Comparison of ENCODE assay signal across 8 cellular contexts in genomic region chr13:32261567-32261966, GRCh38. TPM values are rescaled to one million over a fixed set of nuclear protein-coding genes. Genes with fewer than 3 reads are reported as not detected.
DNase-seq lines count a peak whose midpoint lies in the region; ATAC-seq, FAIRE-seq and TF ChIP-seq lines count a peak whose summit lies in the region.

No MANE protein-coding gene starts in this region.

- no peak for ATAC-seq in HCT116
- ATAC-seq in K562 = peak; percentile 98
- peak; percentile 79 for ATAC-seq in sciatic nerve
- no peak for ATAC-seq in HG03039 (IDR thresholded peaks at IDR 0.05; ENCODE audit: unreplicated experiment)
- ATAC-seq in GM21528 (IDR thresholded peaks at IDR 0.05; ENCODE audit: low FRiP score, unreplicated experiment) = no peak
- ATAC-seq in GM21737 (IDR thresholded peaks at IDR 0.05; ENCODE audit: unreplicated experiment) = no peak
- no peak for ATAC-seq in HG02885 (IDR thresholded peaks at IDR 0.05; ENCODE audit: poor library complexity, unreplicated experiment)

- RAD21 ChIA-PET in HCT116 (lab: Charles Lee; ENCODE audit: low non-redundant PET in 1 of 2, low total read pairs in 2 of 2, uncharacterized antibody in 2 of 2, unreplicated experiment in 2 of 2) = no interaction called here

- H3K9me3 ChIP-seq in HCT116 (ENCODE audit: control insufficient read depth in 1 of 2, insufficient read depth in 1 of 2, low read depth in 1 of 2, low read length in 2 of 2) = no peaks in the 10 kb centered on the region
- no peaks in the 10 kb centered on the region for H3K9me3 ChIP-seq in K562 (replicated peaks; ENCODE audit: control insufficient read depth, insufficient read depth, low read depth, low read length)
- no peaks in the 10 kb centered on the region for H3K9me3 ChIP-seq in right atrium auricular region

- H3K9me1 ChIP-seq in K562 (ENCODE audit: control insufficient read depth, insufficient read depth, low read length) = no peaks in the 10 kb centered on the region

- WGBS in K562 (ENCODE audit: insufficient coverage, low coverage, missing lambda C conversion rate) = 0% methylated on average over 9 of the region's 9 CpGs

- in situ Hi-C loops in K562 (cut with MboI) = no loop called here

- no TSS peak for BruUV-seq in HCT116 (replicated peaks; lab: Mats Ljungman, UMichigan)
- BruUV-seq in K562 (replicated peaks; lab: Mats Ljungman, UMichigan) = no TSS peak

- peak overlapping the region; percentile 33 for H2AFZ ChIP-seq in HCT116 (ENCODE audit: low read depth, low read length, poor library complexity, severe bottlenecking)
- H2AFZ ChIP-seq in K562 (ENCODE audit: low read depth, low read length) = 0 out of 2 replicates have a peak overlapping the region, but pooled peaks have one; percentile 14

- H3K4me1 ChIP-seq in HCT116 (ENCODE audit: control insufficient read depth in 1 of 2, insufficient read depth in 2 of 2, low read length in 2 of 2) (peaks cover 10 to 11% of the 10 kb centered on the region in 2 experiments; a peak in 3 of 4 replicates), K562 (replicated peaks in 1 of 2; ENCODE audit: control insufficient read depth in 2 of 2, insufficient read depth in 2 of 2, low read length in 2 of 2) (peaks cover 0 to 4% of the 10 kb centered on the region in 2 experiments; a peak in 4 of 5 replicates), right atrium auricular region (peaks cover 0 to 68% of the 10 kb centered on the region in 2 donors)

- TF ChIP-seq RAD21 in HCT116 (IDR thresholded peaks at IDR 0.05; ENCODE audit: low read depth) (no peak), K562 (CRISPR knock-in tag; conservative IDR thresholded peaks at IDR 0.05 in 1 of 2, IDR thresholded peaks at IDR 0.05 in 1 of 2) (no peak)

- TF ChIP-seq POLR2A in HCT116 (IDR thresholded peaks at IDR 0.05; ENCODE audit: borderline replicate concordance, extremely low read depth, insufficient read depth, insufficient read length) (no peak), K562 (conservative IDR thresholded peaks at IDR 0.05) (no peak)

- H4K20me1 ChIP-seq in HCT116 (ENCODE audit: insufficient read depth) = no peaks in the 10 kb centered on the region
- no peaks in the 10 kb centered on the region for H4K20me1 ChIP-seq in K562 (replicated peaks; ENCODE audit: control insufficient read depth, insufficient read depth, low read length)

- H3K4me2 ChIP-seq in HCT116 (ENCODE audit: low read length) (peak overlapping the region; percentile 16; the same call in 1 of the 2 replicates), K562 (ENCODE audit: insufficient read depth, low read length) (peak overlapping the region; percentile 7; the same call in 1 of the 2 replicates)

- DNase-seq in HCT116 (ENCODE audit: low read depth, low spot score) = no peak
- DNase-seq in K562 (ENCODE audit: extremely low read depth in 1 of 4, low spot score in 3 of 4) = peak; percentile 21 to 87 (median 50)
- peak; percentile 90 for DNase-seq in right atrium auricular region (ENCODE audit: low spot score)
- peak; percentile 68 for DNase-seq in sciatic nerve (ENCODE audit: low spot score)

- H3K36me3 ChIP-seq in HCT116 (ENCODE audit: control insufficient read depth in 1 of 2, insufficient read depth in 2 of 2, low read length in 2 of 2) = no peaks in the 10 kb centered on the region
- no peaks in the 10 kb centered on the region for H3K36me3 ChIP-seq in K562 (ENCODE audit: control insufficient read depth, insufficient read depth, low read length)
- H3K36me3 ChIP-seq in right atrium auricular region = peaks cover 11% of the 10 kb centered on the region

- no peaks in the 10 kb centered on the region for H3K79me2 ChIP-seq in HCT116 (ENCODE audit: insufficient read depth, low read length)
- no peaks in the 10 kb centered on the region for H3K79me2 ChIP-seq in K562 (ENCODE audit: control insufficient read depth, insufficient read depth, low read length)

- TF ChIP-seq EP300 in K562 (IDR thresholded peaks at IDR 0.05; ENCODE audit: low read length) = peak; percentile 63; the same call in 1 of the 2 replicates

- no peak for TF ChIP-seq CTCF in HCT116 (IDR thresholded peaks at IDR 0.05 in 2 of 3, conservative IDR thresholded peaks at IDR 0.05 in 1 of 3; ENCODE audit: borderline replicate concordance in 1 of 3, insufficient read depth in 1 of 3, low read depth in 2 of 3, low read length in 2 of 3)
- TF ChIP-seq CTCF in K562 (IDR thresholded peaks at IDR 0.05 in 2 of 3, conservative IDR thresholded peaks at IDR 0.05 in 1 of 3; ENCODE audit: insufficient read depth in 2 of 3, low read depth in 1 of 3, low read length in 3 of 3) = no peak
- TF ChIP-seq CTCF in right atrium auricular region (IDR thresholded peaks at IDR 0.05) = no peak

- no peaks in the 10 kb centered on the region for H3K27me3 ChIP-seq in HCT116 (ENCODE audit: insufficient read depth, low read length)
- H3K27me3 ChIP-seq in K562 (ENCODE audit: control insufficient read depth in 2 of 2, insufficient read depth in 2 of 2, low read length in 2 of 2) = no peaks in the 10 kb centered on the region
- no peaks in the 10 kb centered on the region for H3K27me3 ChIP-seq in right atrium auricular region

- no peaks in the 10 kb centered on the region for H3K9me2 ChIP-seq in HCT116 (ENCODE audit: insufficient read depth)

- H3K9ac ChIP-seq in HCT116 (ENCODE audit: low read length) = no peak overlapping the region
- no peak overlapping the region for H3K9ac ChIP-seq in K562 (ENCODE audit: insufficient read depth in 1 of 2, low read depth in 2 of 2, low read length in 2 of 2)

- peak; percentile 87 for FAIRE-seq in K562 (lab: Jason Lieb, UNC)

- CTCF ChIA-PET in HCT116 (lab: Charles Lee) = interaction anchor here (1.7 kb wide), 1 partner anchor 15 kb away, joined by 4 read pairs; no protein-coding TSS in a partner anchor
- CTCF ChIA-PET in K562 (lab: Yijun Ruan, JAX; ENCODE audit: low intra/inter-chr PET ratio) = no interaction called here

- intact Hi-C loops in HCT116 (cut with micrococcal nuclease) (no loop called here), K562 (cut with micrococcal nuclease) (no loop called here), sciatic nerve (cut with DNase I) (no loop called here)

- POLR2A ChIA-PET in HCT116 (lab: Charles Lee) (no interaction called here), K562 (lab: Yijun Ruan, JAX) (no interaction called here)

- H3K4me3 ChIP-seq in HCT116 (replicated peaks in 1 of 2; ENCODE audit: low read depth in 1 of 2, low read length in 2 of 2) (no peak overlapping the region), K562 (no peak overlapping the region), right atrium auricular region (no peak overlapping the region)

- H3K27ac ChIP-seq in HCT116 (ENCODE audit: low read depth, low read length) (no peak overlapping the region), K562 (ENCODE audit: extremely low read depth, low read depth, low read length) (no peak overlapping the region), right atrium auricular region (peak overlapping the region; percentile 72 to 86)

TF ChIP-seq in HCT116, 20 proteins besides CTCF, POLR2A, EP300 and RAD21 (continues in another document):
- no peak for TF ChIP-seq EZH2 (IDR thresholded peaks at IDR 0.05)
- TF ChIP-seq CBX3 (IDR thresholded peaks at IDR 0.05; ENCODE audit: low read depth) = no peak

TF ChIP-seq in K562, 482 proteins besides CTCF, POLR2A, EP300 and RAD21 (continues in another document):
- peak; percentile 84 for TF ChIP-seq CBFA2T3 (IDR thresholded peaks at IDR 0.05)
- no peak for TF ChIP-seq ZNF431 (CRISPR knock-in tag; IDR thresholded peaks at IDR 0.05)

RNA-seq across cellular contexts. Expression of gene ZAR1L, which starts 53.6 kb away (rescaled TPM):
- 0.15 TPM for total RNA-seq in HCT116 (2021; ENCODE audit: unreplicated experiment)
- 0.05 TPM in 1 of 2 replicates, not detected in the other for polyA plus RNA-seq in HCT116 (2012)
- total RNA-seq in K562 (2011; cell fraction: chromatin; rRNA removed; ENCODE audit: low replicate concordance) = not detected in 2 replicates
- total RNA-seq in K562 (2011; cell fraction: nucleolus; rRNA removed) = not detected in 2 replicates
- total RNA-seq in K562 (2011; cell fraction: nucleoplasm; rRNA removed) = not detected in 2 replicates
- total RNA-seq in K562 (2014; rRNA removed) = not detected in 2 replicates
- total RNA-seq in K562 (2014; rRNA removed; fragmentation: Illumina TruSeq; extraction: Trizol) = not detected in 2 replicates
- not detected in 2 replicates for total RNA-seq in K562 (2015; rRNA removed; fragmentation: Illumina TruSeq; extraction: Trizol)
- not detected in 2 replicates for total RNA-seq in K562 (2021)
- not detected in 2 replicates for polyA plus RNA-seq in K562 (2011; rRNA removed)
- polyA plus RNA-seq in K562 (2011; cell fraction: cytosol; rRNA removed) = not detected in 2 replicates
- not detected in 2 replicates for polyA plus RNA-seq in K562 (2011; cell fraction: nucleus; rRNA removed)
- not detected in 2 replicates for polyA plus RNA-seq in K562 (2012)
- not detected in 2 replicates for polyA plus RNA-seq in K562 (2014; fragmentation: Illumina TruSeq; extraction: Trizol)
- polyA plus RNA-seq in K562 (2014; fragmentation: Nextera tagmentation; extraction: Ambion mirVana) = not detected
- not detected in 2 replicates for polyA plus RNA-seq in K562 (2014; rRNA removed)
- not detected in 2 replicates for polyA minus RNA-seq in K562 (2011; rRNA and poly(A)+ RNA removed)
- polyA minus RNA-seq in K562 (2011; cell fraction: cytosol; rRNA and poly(A)+ RNA removed) = not detected in 2 replicates
- not detected in 2 replicates for polyA minus RNA-seq in K562 (2011; cell fraction: nucleus; rRNA and poly(A)+ RNA removed)
- total RNA-seq in right atrium auricular region = not detected
- not detected for total RNA-seq in sciatic nerve

RNA-seq across cellular contexts. Expression of gene BRCA2, which starts 53.7 kb away (rescaled TPM):
- 14.2 TPM for total RNA-seq in HCT116 (2021; ENCODE audit: unreplicated experiment)
- polyA plus RNA-seq in HCT116 (2012) = 5.0 and 5.3 TPM in 2 replicates
- total RNA-seq in K562 (2011; cell fraction: chromatin; rRNA removed; ENCODE audit: low replicate concordance) = 2.9 and 18.1 TPM in 2 replicates
- 2.0 and 3.7 TPM in 2 replicates for total RNA-seq in K562 (2011; cell fraction: nucleolus; rRNA removed)
- total RNA-seq in K562 (2011; cell fraction: nucleoplasm; rRNA removed) = 4.7 and 5.2 TPM in 2 replicates
- total RNA-seq in K562 (2014; rRNA removed) = 5.8 and 9.1 TPM in 2 replicates
- 15.1 and 19.8 TPM in 2 replicates for total RNA-seq in K562 (2014; rRNA removed; fragmentation: Illumina TruSeq; extraction: Trizol)
- 14.2 and 17.3 TPM in 2 replicates for total RNA-seq in K562 (2015; rRNA removed; fragmentation: Illumina TruSeq; extraction: Trizol)
- total RNA-seq in K562 (2021) = 10.6 and 11.4 TPM in 2 replicates
- 2.5 and 5.0 TPM in 2 replicates for polyA plus RNA-seq in K562 (2011; rRNA removed)
- 0.75 and 2.8 TPM in 2 replicates for polyA plus RNA-seq in K562 (2011; cell fraction: cytosol; rRNA removed)
- polyA plus RNA-seq in K562 (2011; cell fraction: nucleus; rRNA removed) = 4.7 and 5.6 TPM in 2 replicates
- 2.4 and 4.8 TPM in 2 replicates for polyA plus RNA-seq in K562 (2012)
- 11.5 and 12.9 TPM in 2 replicates for polyA plus RNA-seq in K562 (2014; fragmentation: Illumina TruSeq; extraction: Trizol)
- 1 to 10 TPM; 4.3 to 5.6 TPM for polyA plus RNA-seq in K562 (2014; fragmentation: Nextera tagmentation; extraction: Ambion mirVana)
- polyA plus RNA-seq in K562 (2014; rRNA removed) = 4.1 and 9.4 TPM in 2 replicates
- polyA minus RNA-seq in K562 (2011; rRNA and poly(A)+ RNA removed) = 13.9 and 18.1 TPM in 2 replicates
- polyA minus RNA-seq in K562 (2011; cell fraction: cytosol; rRNA and poly(A)+ RNA removed) = 4.3 and 8.8 TPM in 2 replicates
- polyA minus RNA-seq in K562 (2011; cell fraction: nucleus; rRNA and poly(A)+ RNA removed) = 6.5 and 11.4 TPM in 2 replicates
- under 1 TPM; 0.15 to 0.24 TPM for total RNA-seq in right atrium auricular region
- total RNA-seq in sciatic nerve = 3.6 TPM

Comparison
In these comparisons a context has a peak if more than half of its experiments do, and no peak if none do; other contexts are left out.
1. ATAC-seq: peak in K562 (single experiment) and sciatic nerve (single experiment); none in HCT116 (single experiment), HG03039 (single experiment), GM21528 (single experiment), GM21737 (single experiment) and HG02885 (single experiment).
2. H3K27ac ChIP-seq: peak in right atrium auricular region (2 of 2); none in HCT116 (single experiment) and K562 (single experiment).
3. Of the 22 proteins assayed by ChIP-seq in both K562 and HCT116: peak only in K562: FOSL1, JUND and POLR2AphosphoS5; only in HCT116: none; in both: none; in neither: 18; mixed calls (peak in some experiments, not most) for 1.